33 cellular contexts compared by ENCODE assay signal in the genomic region with DNA sequence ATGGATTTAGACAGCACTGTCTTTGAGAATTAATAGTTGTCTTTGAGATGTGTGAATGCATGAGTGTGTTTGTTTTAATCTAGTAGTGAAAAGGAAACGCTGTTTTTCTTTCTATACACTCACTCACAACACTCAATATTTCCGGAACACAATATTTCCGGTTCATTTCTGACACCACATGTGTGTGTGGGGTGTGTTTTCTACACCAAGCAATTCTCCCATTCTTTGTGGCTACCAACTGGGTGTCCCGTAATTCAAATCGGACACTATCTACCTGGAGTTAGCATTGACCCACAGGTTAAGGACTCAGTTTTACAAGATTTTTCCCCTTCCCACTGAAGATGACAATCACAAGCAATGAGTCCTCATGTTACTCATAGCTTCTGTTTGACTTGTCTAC.
"Had no signal": no experiment of that assay in that cellular context is flagged by ENCODE, and none has a peak within 500 bp of the region (broad histone marks: within the 10 kb centered on the region; RNA-seq: fewer than 3 reads in every experiment).

No MANE protein-coding gene starts in this region.

- H3K27ac ChIP-seq: adrenal gland, body of pancreas, breast epithelium, PC-9, RWPE1, WERI-Rb-1 had no signal

- ATAC-seq: activated CD8-positive, alpha-beta T cell treated with anti-CD3 and anti-CD28 coated beads for 36 hours; activated naive CD4-positive, alpha-beta T cell treated with anti-CD3 and anti-CD28 coated beads, Interleukin-2, amount 50 U/mL, for 72 hours; activated T-cell treated with anti-CD3 and anti-CD28 coated beads, Interleukin-2, amount 50 U/mL, for 72 hours; body of pancreas; Right ventricle myocardium inferior had no signal

- DNase-seq: activated CD4-positive, alpha-beta T cell treated with anti-CD3 and anti-CD28 coated beads, Interleukin-2, amount 10 ng/mL, durations not matched to agents 24 days and 14 days; activated CD4-positive, alpha-beta T cell treated with anti-CD3 and anti-CD28 coated beads, Interleukin-2, amount 50 U/mL, for 4 hours; activated CD8-positive, alpha-beta T cell treated with anti-CD3 and anti-CD28 coated beads for 36 hours; activated gamma-delta T cell treated with Interleukin-2 at 50 U/mL for 16 hours; activated naive CD4-positive, alpha-beta T cell treated with anti-CD3 and anti-CD28 coated beads for 36 hours; activated T-cell treated with anti-CD3 and anti-CD28 coated beads, Interleukin-2, amount 50 U/mL, for 1 hour; activated T-cell treated with anti-CD3 and anti-CD28 coated beads, Interleukin-2, amount 50 U/mL, for 72 hours; adrenal gland; body of pancreas; Kasumi-1; KG1; MG63; NCI-H1048; NCI-H1105 treated with DMSO at 0.1 percent for 48 hours; NCI-H1436; NCI-H1694; NCI-H1930; NCI-H2081 treated with DMSO at 0.1 percent for 48 hours; NCI-H510A; NCI-H526; NCI-H748 treated with DMSO at 0.1 percent for 48 hours; PC-9; SIG-M5; SW 1271; T-helper 1 cell; T1000; WERI-Rb-1 had no signal

- H3K27me3 ChIP-seq: adrenal gland, body of pancreas, breast epithelium, MG63 had no signal

- H3K36me3 ChIP-seq: adrenal gland, breast epithelium, MG63, WERI-Rb-1 had no signal

- H3K4me3 ChIP-seq: adrenal gland, body of pancreas, breast epithelium, MG63, PC-9 had no signal

- FAIRE-seq: astrocyte, RCC 7860 had no signal

- H3K4me1 ChIP-seq: adrenal gland, body of pancreas, breast epithelium had no signal

- H3K9me3 ChIP-seq: adrenal gland, body of pancreas, breast epithelium, MG63 had no signal
